In genomic region chr2:45435316-45435715, GRCh38 we compare ENCODE assay signal across 14 cellular contexts.
DNase-seq lines count a peak whose midpoint lies in the region; ATAC-seq lines count a peak whose summit lies in the region.
"Had no signal": no experiment of that assay in that cellular context is flagged by ENCODE, and none has a peak within 500 bp of the region (broad histone marks: within the 10 kb centered on the region; RNA-seq: fewer than 3 reads in every experiment).

No MANE protein-coding gene starts in this region.

- no peak overlapping the region for H3K27ac ChIP-seq in effector memory CD4-positive, alpha-beta T cell (ENCODE audit: insufficient read depth, low read length, poor library complexity, severe bottlenecking)
- H3K27ac ChIP-seq: suprapubic skin had no signal

- no peaks in the 10 kb centered on the region for H3K9me3 ChIP-seq in effector memory CD4-positive, alpha-beta T cell (ENCODE audit: control insufficient read depth, low read length)
- H3K9me3 ChIP-seq: suprapubic skin had no signal

- H3K36me3 ChIP-seq in effector memory CD4-positive, alpha-beta T cell (ENCODE audit: control insufficient read depth, insufficient read depth, low read length): no peaks in the 10 kb centered on the region
- H3K36me3 ChIP-seq: suprapubic skin had no signal

- DNase-seq in NCI-H510A treated with DMSO at 0.1 percent for 48 hours (lab: John Stamatoyannopoulos, UW): peak; percentile 9
- DNase-seq in NCI-H510A (lab: John Stamatoyannopoulos, UW): no peak
- DNase-seq in SW 1271 (lab: John Stamatoyannopoulos, UW): peak; percentile 77 to 83
- DNase-seq in fibroblast of the conjunctiva (ENCODE audit: low read depth): peak; percentile 34
- no peak for DNase-seq in stimulated activated CD8-positive, alpha-beta memory T cell treated with anti-CD3 and anti-CD28 coated beads, Interleukin-4, amount 100 ng/mL, for 48 hours
- no peak for DNase-seq in effector memory CD4-positive, alpha-beta T cell
- no peak for DNase-seq in activated T-cell treated with anti-CD3 and anti-CD28 coated beads for 4 hours
- DNase-seq: activated CD4-positive, alpha-beta T cell treated with anti-CD3 and anti-CD28 coated beads, Interleukin-2, amount 10 ng/mL, durations not matched to agents 7 days and 5 days; activated effector memory CD4-positive, alpha-beta T cell treated with anti-CD3 and anti-CD28 coated beads, Interleukin-2, amount 50 U/mL, for 16 hours; AML-193; NCI-H1417; NK-92 treated with Interleukin-12 subunit alpha and Interleukin-12 subunit beta, amount 100 ng/mL, for 24 hours had no signal

- H3K4me3 ChIP-seq in effector memory CD4-positive, alpha-beta T cell (ENCODE audit: insufficient read depth, low read depth, low read length, poor library complexity, severe bottlenecking): no peak overlapping the region
- H3K4me3 ChIP-seq: suprapubic skin had no signal

- ATAC-seq in GM18498 (IDR thresholded peaks at IDR 0.05; ENCODE audit: unreplicated experiment): no peak

- H3K27me3 ChIP-seq in effector memory CD4-positive, alpha-beta T cell (replicated peaks; ENCODE audit: control insufficient read depth, insufficient read depth, low read length, poor library complexity, severe bottlenecking): no peaks in the 10 kb centered on the region
- H3K27me3 ChIP-seq: suprapubic skin had no signal

- no peaks in the 10 kb centered on the region for H3K4me1 ChIP-seq in effector memory CD4-positive, alpha-beta T cell (ENCODE audit: control insufficient read depth, insufficient read depth, low read length, poor library complexity, severe bottlenecking)
- H3K4me1 ChIP-seq: suprapubic skin had no signal

Comparison
In these comparisons a context has a peak if more than half of its experiments do, and no peak if none do; other contexts are left out.
1. DNase-seq: peak in NCI-H510A treated with DMSO at 0.1 percent for 48 hours (single experiment), SW 1271 (2 of 2) and fibroblast of the conjunctiva (single experiment); none in NCI-H510A (single experiment), stimulated activated CD8-positive, alpha-beta memory T cell treated with anti-CD3 and anti-CD28 coated beads, Interleukin-4, amount 100 ng/mL, for 48 hours (single experiment), effector memory CD4-positive, alpha-beta T cell (0 of 3) and activated T-cell treated with anti-CD3 and anti-CD28 coated beads for 4 hours (single experiment).